23 cellular contexts compared by ENCODE assay signal in genomic region chr2:74856004-74856578, GRCh38. TPM values are rescaled to one million over a fixed set of nuclear protein-coding genes. Genes with fewer than 3 reads are reported as not detected.
DNase-seq lines count a peak whose midpoint lies in the region; ATAC-seq, FAIRE-seq and TF ChIP-seq lines count a peak whose summit lies in the region.
"Had no signal": no experiment of that assay in that cellular context is flagged by ENCODE, and none has a peak within 500 bp of the region (broad histone marks: within the 10 kb centered on the region; RNA-seq: fewer than 3 reads in every experiment).

No MANE protein-coding gene starts in this region.

- no peak overlapping the region for H2AK5ac ChIP-seq in H9 (ENCODE audit: insufficient read length, low read length)

- no peaks in the 10 kb centered on the region for H3K23me2 ChIP-seq in H9 (ENCODE audit: insufficient read length, low read depth, low read length, poor library complexity, severe bottlenecking)

- H3K4me1 ChIP-seq in H9 (ENCODE audit: insufficient read depth, low read length) (peaks cover 3% of the 10 kb centered on the region; the same call in 1 of the 2 replicates), small intestine (ENCODE audit: control insufficient read depth in 2 of 2, insufficient read depth in 1 of 2, low read depth in 1 of 2, low read length in 1 of 2) (peaks cover 7 to 12% of the 10 kb centered on the region in 2 donors)
- H3K4me1 ChIP-seq: BE2C had no signal

- H3K9me3 ChIP-seq in H9 (ENCODE audit: control insufficient read depth, low read depth, low read length) (no peaks in the 10 kb centered on the region), small intestine (ENCODE audit: control insufficient read depth, low read depth) (no peaks in the 10 kb centered on the region)
- H3K9me3 ChIP-seq: BE2C, MG63, testis had no signal

- no peak overlapping the region for H2BK15ac ChIP-seq in H9 (ENCODE audit: low read depth, low read length)

- H3K27ac Mint-ChIP-seq in H9, result peak overlapping the region; percentile 29 to 72 (median 44); a peak in 3 of 7 replicates

- no peak overlapping the region for H3K4me3 Mint-ChIP-seq in H9
- H3K4me3 Mint-ChIP-seq: T-helper 1 cell treated with Interleukin-12 subunit alpha and Interleukin-12 subunit beta and Interleukin-4 antibody, amounts not matched to agents 30 μg/mL and 1 μg/mL, for 36 hours had no signal

- H3K9me3 Mint-ChIP-seq in H9, result no peaks in the 10 kb centered on the region
- H3K9me3 Mint-ChIP-seq: T-helper 1 cell treated with Interleukin-12 subunit alpha and Interleukin-12 subunit beta and Interleukin-4 antibody, amounts not matched to agents 30 μg/mL and 1 μg/mL, for 36 hours had no signal

- peaks cover 10% of the 10 kb centered on the region; the same call in 1 of the 2 replicates for H3K79me2 ChIP-seq in H9 (ENCODE audit: insufficient read depth, low read length)

- no peak overlapping the region for H4K8ac ChIP-seq in H9 (replicated peaks; ENCODE audit: insufficient read length, low read depth, low read length)

- H3K4ac ChIP-seq in H9 (ENCODE audit: low read depth, low read length), result no peak overlapping the region

- H3K27me3 Mint-ChIP-seq in H9 (ENCODE audit: low read depth), result no peaks in the 10 kb centered on the region

- H2AFZ ChIP-seq in H9 (ENCODE audit: low read length), result no peak overlapping the region

- no peak overlapping the region for H2BK20ac ChIP-seq in H9 (ENCODE audit: low read depth, low read length, poor library complexity, severe bottlenecking)

- no peak for TF ChIP-seq CTCF in H9 (conservative IDR thresholded peaks at IDR 0.05)

- no peak for FAIRE-seq in small intestine (lab: Jason Lieb, UNC)
- FAIRE-seq: kidney had no signal

- peaks cover 33 to 60% (median 55%) of the 10 kb centered on the region in 3 experiments; a peak in 6 of 7 replicates for H3K36me3 Mint-ChIP-seq in H9 (ENCODE audit: insufficient read depth in 1 of 3, low read depth in 3 of 3)

- no peak overlapping the region for H3K23ac ChIP-seq in H9 (ENCODE audit: insufficient read length, low read depth, low read length)

- H3K4me2 ChIP-seq in H9 (ENCODE audit: insufficient read depth, insufficient read length, low read length), result no peak overlapping the region

- no peak overlapping the region for H3K14ac ChIP-seq in H9 (ENCODE audit: insufficient read depth, low read length)

- DNase-seq in DMS153 treated with DMSO at 0.1 percent for 48 hours (lab: John Stamatoyannopoulos, UW; ENCODE audit: unreplicated experiment) (peak; percentile 11), DMS153 (lab: John Stamatoyannopoulos, UW) (no peak), H9 (no peak), left colon (peak; percentile 55 to 81), small intestine (peak; percentile 62), NCI-H2081 treated with DMSO at 0.1 percent for 48 hours (lab: John Stamatoyannopoulos, UW) (no peak), GM03348 (ENCODE audit: low spot score) (no peak), dermis blood vessel endothelial cell (no peak)
- DNase-seq: 8988T; activated CD4-positive, alpha-beta T cell treated with anti-CD3 and anti-CD28 coated beads, Interleukin-2, amount 50 U/mL, for 48 hours; activated T-cell treated with anti-CD3 and anti-CD28 coated beads for 4 hours; BE2C; caudate nucleus; foreskin melanocyte; HCEC 1CT; kidney; MG63; NCI-H1694; NCI-H524; retina; SIG-M5; testis had no signal

- H3K56ac ChIP-seq in H9 (ENCODE audit: insufficient read length, low read depth, low read length), result no peak overlapping the region

- no peak overlapping the region for H3K18ac ChIP-seq in H9 (ENCODE audit: insufficient read length, low read depth, low read length)

- no peak overlapping the region for H4K91ac ChIP-seq in H9 (ENCODE audit: insufficient read length, low read depth, low read length)

- H3T11ph ChIP-seq in H9 (ENCODE audit: low read length), result no peak overlapping the region

- intact Hi-C loops in left colon (cut with DNase I, micrococcal nuclease), result no loop called here

- no peaks in the 10 kb centered on the region for H4K20me1 ChIP-seq in H9 (ENCODE audit: control insufficient read depth, insufficient read depth, insufficient read length)

- no peak overlapping the region for H3K4me3 ChIP-seq in small intestine (ENCODE audit: low read depth in 1 of 2, low read length in 2 of 2)
- H3K4me3 ChIP-seq: MG63, testis had no signal

- no peak overlapping the region for H2BK5ac ChIP-seq in H9 (ENCODE audit: insufficient read length, low read length)

- H3K27me3 ChIP-seq in H9 (ENCODE audit: insufficient read depth, low read length) (no peaks in the 10 kb centered on the region), small intestine (ENCODE audit: control insufficient read depth in 2 of 2, insufficient read depth in 2 of 2, low read length in 2 of 2) (no peaks in the 10 kb centered on the region)
- H3K27me3 ChIP-seq: BE2C, MG63, testis had no signal

- WGBS in H9 (ENCODE audit: extremely low coverage, insufficient read length, low lambda C conversion rate), result no CpG with 5 or more reads among the region's 10 CpGs
- WGBS in small intestine, 3 donors, result 54 to 67% (median 62%) methylated on average over 10 of the region's 10 CpGs

- H3K4me1 Mint-ChIP-seq in H9, result peaks cover 23 to 30% of the 10 kb centered on the region in 2 experiments

- H2BK120ac ChIP-seq in H9 (ENCODE audit: low read depth, low read length, poor library complexity, severe bottlenecking), result no peak overlapping the region

- H3K36me3 ChIP-seq in small intestine (ENCODE audit: control insufficient read depth in 2 of 2, insufficient read depth in 2 of 2, low read length in 2 of 2), result no peaks in the 10 kb centered on the region

- peak; percentile 86 for ATAC-seq in left colon

- H3K79me1 ChIP-seq in H9 (ENCODE audit: insufficient read depth, low read depth, low read length, poor library complexity, severe bottlenecking), result peaks cover 8% of the 10 kb centered on the region

- H2BK12ac ChIP-seq in H9 (ENCODE audit: insufficient read length, low read depth, low read length), result no peak overlapping the region

- H4K5ac ChIP-seq in H9 (ENCODE audit: insufficient read length, low read depth, low read length), result no peak overlapping the region

- no peak overlapping the region for H3K9ac ChIP-seq in H9 (ENCODE audit: extremely low read depth, insufficient read length, low read length)

- H3K27ac ChIP-seq in H9 (ENCODE audit: insufficient read length, low read depth, low read length) (no peak overlapping the region), small intestine (ENCODE audit: low read depth in 1 of 2, low read length in 1 of 2) (no peak overlapping the region)

RNA-seq across cellular contexts. Expression of gene HK2, which starts 22.2 kb away (rescaled TPM):
- total RNA-seq in H9 (2021) (51.3 and 54.3 TPM in 2 replicates), left colon (100 to 1,000 TPM; 172 to 423 TPM), dermis blood vessel endothelial cell (3.1 and 7.6 TPM in 2 replicates)
- polyA plus RNA-seq in small intestine, result 1 to 10 TPM; 2.2 to 7.3 (median 2.5) TPM

Comparison
In these comparisons a context has a peak if more than half of its experiments do, and no peak if none do; other contexts are left out.
1. DNase-seq: peak in DMS153 treated with DMSO at 0.1 percent for 48 hours (single experiment), left colon (2 of 2) and small intestine (single experiment); none in DMS153 (single experiment), H9 (single experiment), NCI-H2081 treated with DMSO at 0.1 percent for 48 hours (single experiment), GM03348 (single experiment) and dermis blood vessel endothelial cell (single experiment).